In the genomic region with DNA sequence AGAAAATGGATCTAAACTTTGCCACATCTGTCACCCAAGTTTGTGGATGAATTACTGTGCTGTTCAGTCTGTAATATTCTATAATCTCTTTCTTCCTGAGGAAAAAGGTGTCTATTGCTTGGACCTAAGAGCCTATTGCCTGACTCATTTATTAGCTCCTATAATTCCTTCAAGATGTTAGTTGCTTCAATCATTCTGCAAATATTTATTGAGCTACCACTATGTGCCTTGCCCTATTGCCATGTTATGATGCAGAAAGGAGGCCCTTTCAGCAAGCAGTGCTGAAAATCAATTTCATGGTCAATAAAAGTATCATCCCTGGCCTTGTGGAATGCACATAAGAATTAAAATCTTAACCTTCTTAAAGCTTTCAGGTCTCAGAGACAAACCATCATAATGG, we compare ENCODE assay signal across 20 cellular contexts.
"Had no signal": no experiment of that assay in that cellular context is flagged by ENCODE, and none has a peak within 500 bp of the region (broad histone marks: within the 10 kb centered on the region; RNA-seq: fewer than 3 reads in every experiment).

No MANE protein-coding gene starts in this region.

- DNase-seq: colonic mucosa; effector CD8-positive, alpha-beta T cell; endodermal cell; left ventricle myocardium superior; lower lobe of right lung; naive thymus-derived CD8-positive, alpha-beta T cell; nephron progenitor cell; nucleus accumbens; right cardiac atrium; sigmoid colon; stimulated activated CD4-positive, alpha-beta T cell treated with anti-CD3 and anti-CD28 coated beads, Interleukin-2, amount 100 ng/mL, for 24 hours; stimulated activated CD4-positive, alpha-beta T cell treated with anti-CD3 and anti-CD28 coated beads, Interleukin-4, amount 100 ng/mL, for 4 hours; stimulated activated naive CD8-positive, alpha-beta T cell treated with anti-CD3 and anti-CD28 coated beads, Interleukin-15, Interleukin-2, amounts not matched to agents 100 U/mL and 50 U/mL, for 24 hours; substantia nigra; testis; tibial artery had no signal

- FAIRE-seq: frontal cortex had no signal

- ATAC-seq: esophagus mucosa; left ventricle myocardium superior; lower lobe of right lung; naive thymus-derived CD8-positive, alpha-beta T cell; right cardiac atrium; stimulated activated memory B cell treated with anti-CD40 and anti-IgM and Interleukin-4, amounts not matched to agents 10 μg/mL and 1 μg/mL and 100 μg/mL, for 72 hours; stimulated activated naive CD8-positive, alpha-beta T cell treated with anti-CD3 and anti-CD28 coated beads, Interleukin-15, Interleukin-2, amounts not matched to agents 100 U/mL and 50 U/mL, for 24 hours had no signal

- H3K4me3 ChIP-seq: colonic mucosa, lower lobe of right lung, prostate gland, sigmoid colon, testis, tibial artery had no signal
